ENCODE assay signal across 25 cellular contexts in genomic region chr2:54353216-54353615, GRCh38.
"Had no signal": no experiment of that assay in that cellular context is flagged by ENCODE, and none has a peak within 500 bp of the region (broad histone marks: within the 10 kb centered on the region; RNA-seq: fewer than 3 reads in every experiment).

No MANE protein-coding gene starts in this region.

- H3K27ac Mint-ChIP-seq: immature natural killer cell, nephron progenitor cell, T-cell had no signal

- H3K27me3 ChIP-seq: gastroesophageal sphincter, heart right ventricle, tibial nerve, uterus had no signal

- ATAC-seq: activated CD4-positive, CD25-positive, alpha-beta regulatory T cell treated with anti-CD3 and anti-CD28 coated beads, Interleukin-2, amount 50 U/mL, for 24 hours; activated T-cell treated with anti-CD3 and anti-CD28 coated beads, Interleukin-2, amount 50 U/mL, for 4 hours; esophagus mucosa; gastroesophageal sphincter; stimulated activated naive CD8-positive, alpha-beta T cell treated with anti-CD3 and anti-CD28 coated beads, Interleukin-15, Interleukin-2, amounts not matched to agents 100 U/mL and 50 U/mL, for 24 hours; T-cell had no signal

- H3K27ac ChIP-seq: gastroesophageal sphincter, heart right ventricle, tibial nerve, uterus had no signal

- H3K4me1 Mint-ChIP-seq: immature natural killer cell, T-cell had no signal

- H3K9me3 Mint-ChIP-seq: activated T-cell treated with anti-CD3 and anti-CD28 coated beads, Interleukin-2, amount 50 U/mL, for 4 hours; nephron progenitor cell; T-cell had no signal

- H3K36me3 ChIP-seq: gastroesophageal sphincter, heart right ventricle, tibial nerve, uterus had no signal

- H3K9me3 ChIP-seq: tibial nerve, uterus had no signal

- H3K4me3 Mint-ChIP-seq: activated T-cell treated with anti-CD3 and anti-CD28 coated beads, Interleukin-2, amount 50 U/mL, for 4 hours; immature natural killer cell; nephron progenitor cell; T-cell had no signal

- H3K4me3 ChIP-seq: gastroesophageal sphincter, heart right ventricle, lung, tibial nerve, uterus had no signal

- H3K4me1 ChIP-seq: gastroesophageal sphincter, uterus had no signal

- DNase-seq: activated CD4-positive, alpha-beta T cell treated with anti-CD3 and anti-CD28 coated beads, Interleukin-2, amount 50 U/mL, for 1 hour; activated CD8-positive, alpha-beta memory T cell treated with anti-CD3 and anti-CD28 coated beads, Interleukin-2, amount 50 U/mL, for 4 hours; activated effector memory CD4-positive, alpha-beta T cell treated with anti-CD3 and anti-CD28 coated beads, Interleukin-2, amount 50 U/mL, for 16 hours; activated naive CD4-positive, alpha-beta T cell treated with anti-CD3 and anti-CD28 coated beads, Interleukin-2, amount 50 U/mL, for 16 hours; activated T-cell treated with anti-CD3 and anti-CD28 coated beads, Interleukin-2, amount 50 U/mL, for 4 hours; aorta; cerebellar nuclear complex; cortex of kidney; heart right ventricle; immature natural killer cell; midbrain; nephron progenitor cell; occipital lobe; posterior cingulate gyrus; retina; stimulated activated naive CD8-positive, alpha-beta T cell treated with anti-CD3 and anti-CD28 coated beads, Interleukin-15, Interleukin-2, amounts not matched to agents 100 U/mL and 50 U/mL, for 24 hours; substantia nigra; T-cell; T1000; uterus had no signal
